ENCODE assay signal across 9 cellular contexts in the genomic region with DNA sequence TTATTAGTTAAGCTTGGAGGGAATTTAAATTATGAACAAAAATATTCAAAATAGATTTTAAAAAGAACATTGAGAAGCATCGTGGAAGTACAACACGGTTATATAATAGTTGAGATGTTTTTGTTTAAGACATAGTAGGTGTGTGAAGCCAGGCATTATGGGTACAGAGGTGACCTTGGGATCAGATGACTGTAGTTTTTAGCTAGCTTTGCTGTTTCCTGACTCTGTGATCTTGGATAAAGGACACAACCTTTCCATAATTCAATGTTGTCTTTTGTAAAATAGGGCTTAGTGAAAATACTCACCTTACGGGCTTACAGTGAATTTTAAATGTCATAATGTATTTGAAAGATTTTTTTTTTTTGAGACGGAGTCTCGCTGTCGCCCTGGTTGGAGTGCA.
"Had no signal": no experiment of that assay in that cellular context is flagged by ENCODE, and none has a peak within 500 bp of the region (broad histone marks: within the 10 kb centered on the region; RNA-seq: fewer than 3 reads in every experiment).

No MANE protein-coding gene starts in this region.

- H3K4me3 Mint-ChIP-seq: HFFc6, IgD-negative memory B cell had no signal

- DNase-seq: GM23248, GOT3, H7, HFFc6 had no signal

- H3K27ac ChIP-seq: GM23248, HL-60 had no signal

- H3K36me3 ChIP-seq: HAP-1 had no signal

- H3K27ac Mint-ChIP-seq: HFFc6, IgD-negative memory B cell had no signal

- H3K27me3 Mint-ChIP-seq: IgD-negative memory B cell had no signal

- H3K9me3 ChIP-seq: HAP-1 had no signal

- FAIRE-seq: HepG2 had no signal

- H3K4me1 Mint-ChIP-seq: IgD-negative memory B cell had no signal

- H3K4me3 ChIP-seq: GM23248, HAP-1 had no signal

- H2AFZ ChIP-seq: GM23248 had no signal

- ATAC-seq: HCT116, HepG2 had no signal

- H3K9ac ChIP-seq: GM23248 had no signal
